In genomic region chr18:48785091-48785614, GRCh38 we compare ENCODE assay signal across 8 cellular contexts.
DNase-seq lines count a peak whose midpoint lies in the region; ATAC-seq and TF ChIP-seq lines count a peak whose summit lies in the region.

No MANE protein-coding gene starts in this region.

- BruUV-seq in PC-3 (replicated peaks; lab: Mats Ljungman, UMichigan) = no TSS peak

- H3F3A ChIP-seq in PC-3 (ENCODE audit: low read length, unreplicated experiment) = no peaks in the 10 kb centered on the region

- no peaks in the 10 kb centered on the region for H3K79me2 ChIP-seq in PC-3 (ENCODE audit: low read length)

- H3K36me3 ChIP-seq in MG63 = peaks cover 2% of the 10 kb centered on the region
- H3K36me3 ChIP-seq in PC-3 (ENCODE audit: low read depth, low read length) = no peaks in the 10 kb centered on the region
- no peaks in the 10 kb centered on the region for H3K36me3 ChIP-seq in breast epithelium

- ATAC-seq in GM18499 (IDR thresholded peaks at IDR 0.05; ENCODE audit: insufficient read depth, unreplicated experiment) = peak; percentile 93
- ATAC-seq in GM21367 (IDR thresholded peaks at IDR 0.05; ENCODE audit: unreplicated experiment) = peak; percentile 74
- peak; percentile 77 for ATAC-seq in HG03469 (IDR thresholded peaks at IDR 0.05; ENCODE audit: unreplicated experiment)
- ATAC-seq in PC-3 = no peak

- H2AFZ ChIP-seq in PC-3 (ENCODE audit: low read length) = no peak overlapping the region

- no peak for TF ChIP-seq POLR2A in breast epithelium (IDR thresholded peaks at IDR 0.05)

- H3K9me3 ChIP-seq in MG63 = no peaks in the 10 kb centered on the region
- no peaks in the 10 kb centered on the region for H3K9me3 ChIP-seq in PC-3 (ENCODE audit: low read length)
- no peaks in the 10 kb centered on the region for H3K9me3 ChIP-seq in breast epithelium

- no peak overlapping the region for H3K4me3 ChIP-seq in MG63
- no peak overlapping the region for H3K4me3 ChIP-seq in PC-3 (ENCODE audit: low read length)
- H3K4me3 ChIP-seq in breast epithelium = no peak overlapping the region

- H3K9me2 ChIP-seq in PC-3 (replicated peaks; ENCODE audit: low read length) = no peaks in the 10 kb centered on the region

- H3K4me2 ChIP-seq in PC-3 (ENCODE audit: low read length) = no peak overlapping the region

- H3K27ac ChIP-seq in PC-3 (ENCODE audit: low read length) (no peak overlapping the region), breast epithelium (no peak overlapping the region)

- intact Hi-C loops in PC-3 (cut with micrococcal nuclease) (no loop called here), breast epithelium (cut with DNase I; ENCODE audit: low total_unique reads) (no loop called here)

- H3K27me3 ChIP-seq in MG63 (no peaks in the 10 kb centered on the region), PC-3 (ENCODE audit: low read length) (no peaks in the 10 kb centered on the region), breast epithelium (no peaks in the 10 kb centered on the region)

- no peaks in the 10 kb centered on the region for H4K20me1 ChIP-seq in PC-3 (ENCODE audit: low read length)

- H3K9ac ChIP-seq in PC-3 (ENCODE audit: low read length) = no peak overlapping the region

- H3K4me1 ChIP-seq in PC-3 (ENCODE audit: insufficient read depth, low read length) (no peaks in the 10 kb centered on the region), breast epithelium (peaks cover 5 to 10% of the 10 kb centered on the region in 2 donors)

- POLR2A ChIA-PET in PC-3 (lab: Charles Lee; ENCODE audit: unreplicated experiment) = interaction anchor here (0.6 kb wide), 1 partner anchor 47 kb away, joined by 3 read pairs; no protein-coding TSS in a partner anchor

- TF ChIP-seq CTCF in PC-3 (conservative IDR thresholded peaks at IDR 0.05; ENCODE audit: low read depth, low read length) (no peak), breast epithelium (IDR thresholded peaks at IDR 0.05) (no peak)

- CTCF ChIA-PET in PC-3 (lab: Charles Lee) = no interaction called here

- DNase-seq in globus pallidus (ENCODE audit: low spot score) (peak; percentile 66), MG63 (no peak), HUDEP-2 (lab: John Stamatoyannopoulos, UW; ENCODE audit: unreplicated experiment in 76 of 76) (no peak), PC-3 (no peak), breast epithelium (ENCODE audit: low spot score in 2 of 2) (no peak)
